Comparison of ENCODE assay signal across 16 cellular contexts in genomic region chr18:22883189-22883588, GRCh38. TPM values are rescaled to one million over a fixed set of nuclear protein-coding genes. Genes with fewer than 3 reads are reported as not detected.
DNase-seq lines count a peak whose midpoint lies in the region; ATAC-seq, FAIRE-seq and TF ChIP-seq lines count a peak whose summit lies in the region.
"Had no signal": no experiment of that assay in that cellular context is flagged by ENCODE, and none has a peak within 500 bp of the region (broad histone marks: within the 10 kb centered on the region; RNA-seq: fewer than 3 reads in every experiment).

No MANE protein-coding gene starts in this region.

- TF ChIP-seq RAD21 in Ishikawa (IDR thresholded peaks at IDR 0.05; ENCODE audit: low read depth), result no peak

- H3K4me1 ChIP-seq in parathyroid adenoma (peaks cover 8% of the 10 kb centered on the region), heart left ventricle (no peaks in the 10 kb centered on the region)

- TF ChIP-seq EP300 in Ishikawa (IDR thresholded peaks at IDR 0.05; ENCODE audit: borderline replicate concordance), result peak; percentile 86

- H3K27me3 ChIP-seq in parathyroid adenoma (ENCODE audit: control insufficient read depth, insufficient read depth, low read length) (no peaks in the 10 kb centered on the region), heart left ventricle (no peaks in the 10 kb centered on the region)

- FAIRE-seq in D721Med (lab: Jason Lieb, UNC), result peak; percentile 66
- FAIRE-seq: GM19239 had no signal

- H3K27ac ChIP-seq in parathyroid adenoma (no peak overlapping the region), heart left ventricle (no peak overlapping the region)

- no peaks in the 10 kb centered on the region for H3K36me3 Mint-ChIP-seq in activated naive CD8-positive, alpha-beta T cell treated with anti-CD3 and anti-CD28 coated beads, Interleukin-2, amount 50 U/mL, for 24 hours (ENCODE audit: low read depth)

- intact Hi-C loops in heart left ventricle (cut with DNase I), result no loop called here

- no peak for TF ChIP-seq POLR2A in heart left ventricle (IDR thresholded peaks at IDR 0.05)

- no peaks in the 10 kb centered on the region for H3K9me3 Mint-ChIP-seq in activated naive CD8-positive, alpha-beta T cell treated with anti-CD3 and anti-CD28 coated beads, Interleukin-2, amount 50 U/mL, for 24 hours
- H3K9me3 Mint-ChIP-seq: CD4-positive, alpha-beta T cell had no signal

- H3K9me3 ChIP-seq in parathyroid adenoma (ENCODE audit: control insufficient read depth, low read length) (no peaks in the 10 kb centered on the region), heart left ventricle (peaks cover 0 to 6% (median 0%) of the 10 kb centered on the region in 12 donors)

- H3K36me3 ChIP-seq in parathyroid adenoma (ENCODE audit: control insufficient read depth, insufficient read depth, low read length), result no peaks in the 10 kb centered on the region
- H3K36me3 ChIP-seq in heart left ventricle, result no peaks in the 10 kb centered on the region

- peak overlapping the region; percentile 33 for H2AFZ ChIP-seq in parathyroid adenoma

- DNase-seq in D721Med (ENCODE audit: insufficient read length, low spot score) (no peak), iPS-NIHi11 (ENCODE audit: low spot score) (peak; percentile 24), COLO668 (lab: John Stamatoyannopoulos, UW; ENCODE audit: unreplicated experiment) (no peak), heart left ventricle (no peak)
- DNase-seq in activated naive CD8-positive, alpha-beta T cell treated with anti-CD3 and anti-CD28 coated beads, Interleukin-2, amount 50 U/mL, for 24 hours, result no peak
- DNase-seq: ACHN; C1 segment of cervical spinal cord; CD4-positive, alpha-beta T cell; DMS153; DND-41; GDM1 had no signal

- H3K27ac Mint-ChIP-seq in activated naive CD8-positive, alpha-beta T cell treated with anti-CD3 and anti-CD28 coated beads, Interleukin-2, amount 50 U/mL, for 24 hours, result no peak overlapping the region
- H3K27ac Mint-ChIP-seq: B cell; CD4-positive, alpha-beta T cell had no signal

- WGBS in heart left ventricle, 4 donors, result 84 to 91% (median 88%) methylated on average over 2 of the region's 2 CpGs

- TF ChIP-seq CTCF in D721Med (IDR thresholded peaks at IDR 0.05; ENCODE audit: insufficient read depth, missing control alignments) (no peak), parathyroid adenoma (IDR thresholded peaks at IDR 0.05) (no peak), heart left ventricle (IDR thresholded peaks at IDR 0.05) (no peak)

- no peak overlapping the region for H3K4me2 ChIP-seq in parathyroid adenoma (ENCODE audit: low read length)

- H3K27me3 Mint-ChIP-seq in activated naive CD8-positive, alpha-beta T cell treated with anti-CD3 and anti-CD28 coated beads, Interleukin-2, amount 50 U/mL, for 24 hours, result peaks cover 11% of the 10 kb centered on the region

- H3K9ac ChIP-seq in parathyroid adenoma, result no peak overlapping the region

- no peak for ATAC-seq in heart left ventricle
- ATAC-seq in activated naive CD8-positive, alpha-beta T cell treated with anti-CD3 and anti-CD28 coated beads, Interleukin-2, amount 50 U/mL, for 24 hours, result no peak
- ATAC-seq: HCT116 had no signal

- H3K4me3 Mint-ChIP-seq in activated naive CD8-positive, alpha-beta T cell treated with anti-CD3 and anti-CD28 coated beads, Interleukin-2, amount 50 U/mL, for 24 hours, result no peak overlapping the region
- H3K4me3 Mint-ChIP-seq: B cell; CD4-positive, alpha-beta T cell had no signal

- no peak overlapping the region for H3K4me3 ChIP-seq in parathyroid adenoma (ENCODE audit: low read depth, low read length)
- no peak overlapping the region for H3K4me3 ChIP-seq in heart left ventricle

- H3K4me1 Mint-ChIP-seq in activated naive CD8-positive, alpha-beta T cell treated with anti-CD3 and anti-CD28 coated beads, Interleukin-2, amount 50 U/mL, for 24 hours, result no peaks in the 10 kb centered on the region
- H3K4me1 Mint-ChIP-seq: B cell had no signal

- no peaks in the 10 kb centered on the region for H3K79me2 ChIP-seq in parathyroid adenoma

TF ChIP-seq in Ishikawa, 13 proteins besides CTCF, POLR2A, EP300 and RAD21:
- TF ChIP-seq TAF1 (IDR thresholded peaks at IDR 0.05; ENCODE audit: low read depth) (no peak), NFIC (IDR thresholded peaks at IDR 0.05) (peak; percentile 56), CREB1 (IDR thresholded peaks at IDR 0.05; ENCODE audit: low read depth) (no peak), MAX (IDR thresholded peaks at IDR 0.05) (no peak), REST (IDR thresholded peaks at IDR 0.05; ENCODE audit: low read depth) (no peak), FOXM1 (IDR thresholded peaks at IDR 0.05; ENCODE audit: borderline replicate concordance, low read depth) (peak; percentile 63; the same call in 1 of the 2 replicates), TEAD4 (IDR thresholded peaks at IDR 0.05) (peak; percentile 72), TCF12 (IDR thresholded peaks at IDR 0.05; ENCODE audit: low read depth) (peak; percentile 79)

RNA-seq across cellular contexts. Expression of gene RBBP8, which starts 49.9 kb away (rescaled TPM):
- 10 to 100 TPM in 1 of 9 donors, 1 to 10 TPM in 8; 5.1 to 12.2 (median 8.6) TPM for total RNA-seq in heart left ventricle
- polyA plus RNA-seq in heart left ventricle, result 1 to 10 TPM; 8.8 to 9.5 TPM
